Comparison of ENCODE assay signal across 8 cellular contexts in genomic region chr3:143975549-143976152, GRCh38. TPM values are rescaled to one million over a fixed set of nuclear protein-coding genes. Genes with fewer than 3 reads are reported as not detected.
DNase-seq lines count a peak whose midpoint lies in the region; ATAC-seq and TF ChIP-seq lines count a peak whose summit lies in the region.

No MANE protein-coding gene starts in this region.

- H3K4me1 ChIP-seq in transverse colon: peaks cover 0 to 56% (median 18%) of the 10 kb centered on the region in 4 donors

- peak overlapping the region in 3 of 4 donors; percentile 19 to 27 (median 22) for H3K27ac ChIP-seq in transverse colon

- DNase-seq in DMS153 treated with DMSO at 0.1 percent for 48 hours (lab: John Stamatoyannopoulos, UW; ENCODE audit: unreplicated experiment) (peak; percentile 6), DMS153 (lab: John Stamatoyannopoulos, UW) (no peak), NCI-H1105 treated with DMSO at 0.1 percent for 48 hours (lab: John Stamatoyannopoulos, UW) (peak; percentile 55), amniotic epithelial cell (ENCODE audit: low read depth) (peak; percentile 76), kidney epithelial cell (ENCODE audit: low read depth) (no peak), transverse colon (no peak)

- no peak for ATAC-seq in HG02763 (IDR thresholded peaks at IDR 0.05; ENCODE audit: unreplicated experiment)
- no peak for ATAC-seq in HG03039 (IDR thresholded peaks at IDR 0.05; ENCODE audit: unreplicated experiment)

- intact Hi-C loops in transverse colon (cut with DNase I; ENCODE audit: low total_unique reads): loop anchor here (10.0 kb wide), 1 partner anchor 299 kb away; no protein-coding TSS in a partner anchor

- H3K9me3 ChIP-seq in transverse colon: no peaks in the 10 kb centered on the region

- H3K36me3 ChIP-seq in kidney epithelial cell (ENCODE audit: control insufficient read depth, insufficient read depth, low read length): no peaks in the 10 kb centered on the region
- H3K36me3 ChIP-seq in transverse colon: no peaks in the 10 kb centered on the region

- no peak for TF ChIP-seq POLR2A in transverse colon (IDR thresholded peaks at IDR 0.05)

- in situ Hi-C loops in transverse colon (cut with MboI; ENCODE audit: low pct_ligation_motif_present in 1 of 4, low pct_unique_long_range_greater_than_20kb in 1 of 4, low sequenced_read_pairs in 3 of 4): no loop called here

- WGBS in transverse colon (ENCODE audit: low coverage in 1 of 2), 2 donors: 48 to 51% methylated on average over 3 of the region's 3 CpGs

- no peak overlapping the region for H3K4me3 ChIP-seq in kidney epithelial cell (ENCODE audit: low read depth, low read length)
- peak overlapping the region in 1 of 4 donors; percentile 81 for H3K4me3 ChIP-seq in transverse colon

- TF ChIP-seq EP300 in transverse colon (IDR thresholded peaks at IDR 0.05; ENCODE audit: low read depth): no peak

- no peaks in the 10 kb centered on the region for H3K27me3 ChIP-seq in kidney epithelial cell (ENCODE audit: control insufficient read depth, insufficient read depth, low read length)
- H3K27me3 ChIP-seq in transverse colon: no peaks in the 10 kb centered on the region

- TF ChIP-seq CTCF in kidney epithelial cell (IDR thresholded peaks at IDR 0.05; ENCODE audit: insufficient read depth, low read length, poor library complexity, severe bottlenecking): peak; percentile 46
- peak; percentile 33 to 63 (median 44) for TF ChIP-seq CTCF in transverse colon (IDR thresholded peaks at IDR 0.05)

RNA-seq across cellular contexts. Expression of gene DIPK2A, which starts 4.0 kb away (rescaled TPM):
- total RNA-seq in kidney epithelial cell (9.4 and 11.2 TPM in 2 replicates), transverse colon (10 to 100 TPM; 10.1 to 28.3 (median 17.0) TPM)

Comparison
In these comparisons a context has a peak if more than half of its experiments do, and no peak if none do; other contexts are left out.
1. DNase-seq: peak in DMS153 treated with DMSO at 0.1 percent for 48 hours (single experiment), NCI-H1105 treated with DMSO at 0.1 percent for 48 hours (single experiment) and amniotic epithelial cell (single experiment); none in DMS153 (single experiment), kidney epithelial cell (single experiment) and transverse colon (single experiment).